19 cellular contexts compared by ENCODE assay signal in the genomic region with DNA sequence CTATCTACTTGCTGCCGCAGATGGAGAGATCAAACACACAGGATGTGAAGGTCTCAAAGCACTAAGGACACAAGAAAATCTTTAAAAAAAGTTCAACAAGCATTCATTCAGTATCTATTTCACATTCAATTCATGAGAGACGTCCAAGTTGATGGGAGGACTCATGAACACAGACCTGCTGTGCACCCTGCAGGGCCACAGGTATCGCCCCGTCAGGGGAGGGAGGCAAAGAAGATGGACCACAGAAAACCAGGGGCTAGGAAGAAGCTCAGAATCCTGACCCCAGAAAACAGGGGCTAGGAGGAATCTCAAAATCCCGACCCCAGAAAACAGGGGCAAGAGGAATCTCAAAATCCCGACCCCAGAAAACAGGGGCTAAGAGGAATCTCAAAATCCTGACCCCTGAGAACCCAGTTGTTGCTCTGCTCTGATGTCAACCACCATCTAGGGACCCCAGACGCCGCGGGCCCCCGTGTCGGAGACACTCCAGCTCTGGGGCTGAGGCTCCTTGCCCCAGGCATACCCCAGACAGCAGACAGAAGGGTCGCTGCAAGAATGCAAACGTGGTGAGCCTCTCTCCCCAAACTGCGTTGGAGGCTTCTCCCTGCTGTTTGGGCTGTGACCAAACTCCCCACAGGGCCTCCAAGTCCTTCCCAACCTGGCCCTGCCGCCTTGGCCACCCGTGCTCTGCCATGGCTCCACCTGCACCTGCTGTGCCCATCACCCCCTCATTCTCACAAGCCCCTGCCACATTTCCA.
A peak's percentile ranks its signal among the peaks of the same experiment; 100 is the strongest.
DNase-seq lines count a peak whose midpoint lies in the region; ATAC-seq and TF ChIP-seq lines count a peak whose summit lies in the region.
"Had no signal": no experiment of that assay in that cellular context is flagged by ENCODE, and none has a peak within 500 bp of the region (broad histone marks: within the 10 kb centered on the region; RNA-seq: fewer than 3 reads in every experiment).

No MANE protein-coding gene starts in this region.

- no peak overlapping the region for H3K27ac Mint-ChIP-seq in activated naive CD4-positive, alpha-beta T cell treated with anti-CD3 and anti-CD28 coated beads, Interleukin-2, amount 10 ng/mL, durations not matched to agents 7 days and 5 days
- no peak overlapping the region for H3K27ac Mint-ChIP-seq in activated naive CD4-positive, alpha-beta T cell treated with anti-CD3 and anti-CD28 coated beads, Interleukin-2, amount 50 U/mL, for 72 hours
- peak overlapping the region; percentile 70 for H3K27ac Mint-ChIP-seq in neural crest cell (ENCODE audit: unreplicated experiment)
- no peak overlapping the region for H3K27ac Mint-ChIP-seq in activated CD4-positive, alpha-beta T cell treated with anti-CD3 and anti-CD28 coated beads, Interleukin-2, amount 10 ng/mL, durations not matched to agents 24 days and 14 days

- no peaks in the 10 kb centered on the region for H3K27me3 ChIP-seq in fibroblast of lung (ENCODE audit: control insufficient read depth, insufficient read depth, low read length)
- H3K27me3 ChIP-seq in suprapubic skin = no peaks in the 10 kb centered on the region

- H3K4me3 ChIP-seq in fibroblast of lung (replicated peaks in 1 of 4; ENCODE audit: control extremely low read depth in 1 of 4, insufficient read depth in 1 of 4, low read depth in 3 of 4, low read length in 4 of 4) (no peak overlapping the region), suprapubic skin (peak overlapping the region; percentile 2)
- H3K4me3 ChIP-seq: SK-N-MC had no signal

- no peak overlapping the region for H3K9ac ChIP-seq in fibroblast of lung (ENCODE audit: insufficient read depth, low read length)

- H3K4me1 Mint-ChIP-seq in activated naive CD4-positive, alpha-beta T cell treated with anti-CD3 and anti-CD28 coated beads, Interleukin-2, amount 10 ng/mL, durations not matched to agents 7 days and 5 days = no peaks in the 10 kb centered on the region
- peaks cover 33% of the 10 kb centered on the region for H3K4me1 Mint-ChIP-seq in neural crest cell
- no peaks in the 10 kb centered on the region for H3K4me1 Mint-ChIP-seq in activated CD4-positive, alpha-beta T cell treated with anti-CD3 and anti-CD28 coated beads, Interleukin-2, amount 10 ng/mL, durations not matched to agents 24 days and 14 days

- H3K27ac ChIP-seq in fibroblast of lung (ENCODE audit: insufficient read depth, low read length) = peak overlapping the region; percentile 48
- H3K27ac ChIP-seq in suprapubic skin = peak overlapping the region; percentile 74
- H3K27ac ChIP-seq: 22Rv1, SK-N-MC had no signal

- H2AFZ ChIP-seq in fibroblast of lung (ENCODE audit: low read length) = no peak overlapping the region

- TF ChIP-seq EP300 in suprapubic skin (IDR thresholded peaks at IDR 0.05) = no peak

- no peaks in the 10 kb centered on the region for H3K9me3 ChIP-seq in fibroblast of lung (ENCODE audit: control insufficient read depth, insufficient read depth, low read depth, low read length)
- no peaks in the 10 kb centered on the region for H3K9me3 ChIP-seq in suprapubic skin

- H3K36me3 ChIP-seq in fibroblast of lung (ENCODE audit: control insufficient read depth, insufficient read depth, low read length) = no peaks in the 10 kb centered on the region
- H3K36me3 ChIP-seq in suprapubic skin = no peaks in the 10 kb centered on the region

- peaks cover 27% of the 10 kb centered on the region for H3K27me3 Mint-ChIP-seq in activated naive CD4-positive, alpha-beta T cell treated with anti-CD3 and anti-CD28 coated beads, Interleukin-2, amount 10 ng/mL, durations not matched to agents 7 days and 5 days
- no peaks in the 10 kb centered on the region for H3K27me3 Mint-ChIP-seq in neural crest cell (ENCODE audit: low read depth)
- H3K27me3 Mint-ChIP-seq in activated CD4-positive, alpha-beta T cell treated with anti-CD3 and anti-CD28 coated beads, Interleukin-2, amount 10 ng/mL, durations not matched to agents 24 days and 14 days = peaks cover 10% of the 10 kb centered on the region
- H3K27me3 Mint-ChIP-seq: type B pancreatic cell had no signal

- ATAC-seq in activated naive CD4-positive, alpha-beta T cell treated with anti-CD3 and anti-CD28 coated beads, Interleukin-2, amount 50 U/mL, for 72 hours = no peak
- ATAC-seq: PC-3 had no signal

- H3K9me3 Mint-ChIP-seq in activated naive CD4-positive, alpha-beta T cell treated with anti-CD3 and anti-CD28 coated beads, Interleukin-2, amount 10 ng/mL, durations not matched to agents 7 days and 5 days = no peaks in the 10 kb centered on the region
- no peaks in the 10 kb centered on the region for H3K9me3 Mint-ChIP-seq in activated naive CD4-positive, alpha-beta T cell treated with anti-CD3 and anti-CD28 coated beads, Interleukin-2, amount 50 U/mL, for 72 hours
- no peaks in the 10 kb centered on the region for H3K9me3 Mint-ChIP-seq in neural crest cell
- H3K9me3 Mint-ChIP-seq in activated CD4-positive, alpha-beta T cell treated with anti-CD3 and anti-CD28 coated beads, Interleukin-2, amount 10 ng/mL, durations not matched to agents 24 days and 14 days = no peaks in the 10 kb centered on the region
- H3K9me3 Mint-ChIP-seq: type B pancreatic cell had no signal

- TF ChIP-seq POLR2A in suprapubic skin (IDR thresholded peaks at IDR 0.05) = no peak

- H3K4me3 Mint-ChIP-seq in activated naive CD4-positive, alpha-beta T cell treated with anti-CD3 and anti-CD28 coated beads, Interleukin-2, amount 10 ng/mL, durations not matched to agents 7 days and 5 days = no peak overlapping the region
- H3K4me3 Mint-ChIP-seq in neural crest cell = no peak overlapping the region
- H3K4me3 Mint-ChIP-seq in activated CD4-positive, alpha-beta T cell treated with anti-CD3 and anti-CD28 coated beads, Interleukin-2, amount 10 ng/mL, durations not matched to agents 24 days and 14 days = no peak overlapping the region
- H3K4me3 Mint-ChIP-seq: type B pancreatic cell had no signal

- peak overlapping the region; percentile 56 for H3K4me2 ChIP-seq in fibroblast of lung (ENCODE audit: extremely low read depth, insufficient read depth, low read length)

- DNase-seq in activated naive CD4-positive, alpha-beta T cell treated with anti-CD3 and anti-CD28 coated beads, Interleukin-2, amount 10 ng/mL, durations not matched to agents 7 days and 5 days = peak; percentile 2
- DNase-seq in activated naive CD4-positive, alpha-beta T cell treated with anti-CD3 and anti-CD28 coated beads, Interleukin-2, amount 50 U/mL, for 72 hours (ENCODE audit: low spot score in 2 of 2) = no peak
- DNase-seq in fibroblast of lung (ENCODE audit: low read depth in 2 of 2) = no peak
- no peak for DNase-seq in neural crest cell (ENCODE audit: low read depth, low spot score)
- peak in 1 of 2 donors; percentile 64 for DNase-seq in suprapubic skin (ENCODE audit: low spot score in 2 of 2)
- DNase-seq in NCI-H526 treated with DMSO at 0.1 percent for 48 hours (lab: John Stamatoyannopoulos, UW) = no peak
- DNase-seq in OCI-M2 (lab: John Stamatoyannopoulos, UW; ENCODE audit: unreplicated experiment) = no peak
- no peak for DNase-seq in activated CD4-positive, alpha-beta T cell treated with anti-CD3 and anti-CD28 coated beads, Interleukin-2, amount 10 ng/mL, durations not matched to agents 24 days and 14 days
- DNase-seq: activated CD8-positive, alpha-beta memory T cell treated with anti-CD3 and anti-CD28 coated beads, Interleukin-2, amount 50 U/mL, for 4 hours; activated effector memory CD4-positive, alpha-beta T cell treated with anti-CD3 and anti-CD28 coated beads, Interleukin-2, amount 50 U/mL, for 16 hours; GF-D8; NCI-H1048; NCI-H2107; NCI-H524 treated with DMSO at 0.1 percent for 48 hours; PC-3; T-helper 9 cell had no signal

- H4K20me1 ChIP-seq in fibroblast of lung (ENCODE audit: control insufficient read depth, extremely low read depth, insufficient read depth, low read length) = no peaks in the 10 kb centered on the region

- TF ChIP-seq CTCF in fibroblast of lung (conservative IDR thresholded peaks at IDR 0.05 in 1 of 2, IDR thresholded peaks at IDR 0.05 in 1 of 2; ENCODE audit: low read depth in 1 of 2, low read length in 2 of 2) (no peak), neural crest cell (conservative IDR thresholded peaks at IDR 0.05) (no peak), suprapubic skin (IDR thresholded peaks at IDR 0.05) (no peak)

- intact Hi-C loops in activated CD4-positive, alpha-beta T cell treated with anti-CD3 and anti-CD28 coated beads, Interleukin-2, amount 10 ng/mL, durations not matched to agents 24 days and 14 days (cut with micrococcal nuclease) = no loop called here

- no peaks in the 10 kb centered on the region for H3K36me3 Mint-ChIP-seq in activated naive CD4-positive, alpha-beta T cell treated with anti-CD3 and anti-CD28 coated beads, Interleukin-2, amount 10 ng/mL, durations not matched to agents 7 days and 5 days
- no peaks in the 10 kb centered on the region for H3K36me3 Mint-ChIP-seq in activated naive CD4-positive, alpha-beta T cell treated with anti-CD3 and anti-CD28 coated beads, Interleukin-2, amount 50 U/mL, for 72 hours
- no peaks in the 10 kb centered on the region for H3K36me3 Mint-ChIP-seq in neural crest cell (ENCODE audit: low read depth)
- H3K36me3 Mint-ChIP-seq in activated CD4-positive, alpha-beta T cell treated with anti-CD3 and anti-CD28 coated beads, Interleukin-2, amount 10 ng/mL, durations not matched to agents 24 days and 14 days (ENCODE audit: low read depth) = no peaks in the 10 kb centered on the region
- H3K36me3 Mint-ChIP-seq: type B pancreatic cell had no signal

- H3K4me1 ChIP-seq in fibroblast of lung (ENCODE audit: control insufficient read depth, extremely low read depth, insufficient read depth, low read length) = peaks cover 11% of the 10 kb centered on the region
- peaks cover 26% of the 10 kb centered on the region for H3K4me1 ChIP-seq in suprapubic skin

- 88% methylated on average over 16 of the region's 16 CpGs for whole genome bisulfite sequencing in suprapubic skin

- CTCF ChIA-PET in activated naive CD4-positive, alpha-beta T cell treated with anti-CD3 and anti-CD28 coated beads, Interleukin-2, amount 10 ng/mL, durations not matched to agents 7 days and 5 days (lab: Charles Lee) = interaction anchor here (1.3 kb wide), 1 partner anchor 13 kb away, joined by 3 read pairs; no protein-coding TSS in a partner anchor

- H3K79me2 ChIP-seq in fibroblast of lung (ENCODE audit: control insufficient read depth, insufficient read depth, low read length) = no peaks in the 10 kb centered on the region
